ENCODE assay signal across 8 cellular contexts in the genomic region with DNA sequence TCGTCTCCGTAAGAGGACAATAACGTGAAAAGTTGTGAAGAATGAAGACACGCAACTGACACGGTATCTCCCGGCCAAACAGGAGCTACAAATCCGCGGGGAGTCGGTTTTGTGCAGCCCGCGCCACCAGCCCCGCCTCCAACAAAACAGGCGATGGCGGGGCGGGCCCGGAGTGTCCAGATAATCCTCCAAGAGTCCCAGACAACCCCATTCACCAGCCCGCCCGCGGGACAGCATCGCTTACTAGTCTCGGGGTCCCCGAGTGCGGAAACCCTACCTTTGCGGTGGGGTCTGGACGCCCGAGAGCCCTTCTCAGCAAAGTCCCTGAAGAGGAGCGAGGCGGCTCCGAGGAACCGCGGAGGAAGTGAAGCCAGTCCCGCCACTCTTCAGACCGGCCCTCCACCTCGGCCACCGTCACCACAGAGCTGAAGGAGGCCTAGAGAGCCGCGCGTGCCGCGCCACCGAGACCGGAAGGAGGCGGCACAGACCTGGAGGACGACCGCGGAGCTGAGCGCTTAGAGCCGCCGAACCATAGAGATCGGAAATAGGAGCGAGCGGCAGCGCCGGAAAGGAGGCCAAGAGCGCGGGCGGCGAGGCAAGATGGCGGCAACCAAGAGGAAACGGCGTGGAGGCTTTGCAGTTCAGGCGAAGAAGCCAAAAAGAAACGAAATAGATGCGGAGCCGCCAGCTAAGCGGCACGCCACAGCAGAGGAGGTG. TPM values are rescaled to one million over a fixed set of nuclear protein-coding genes. Genes with fewer than 3 reads are reported as not detected.
DNase-seq lines count a peak whose midpoint lies in the region; ATAC-seq and TF ChIP-seq lines count a peak whose summit lies in the region.

TSS of gene BRIX1 (plus strand) at position 573 of the 717 bp plus-strand sequence. CDS start at position 601, 28 bp downstream.
A gene with protein sequence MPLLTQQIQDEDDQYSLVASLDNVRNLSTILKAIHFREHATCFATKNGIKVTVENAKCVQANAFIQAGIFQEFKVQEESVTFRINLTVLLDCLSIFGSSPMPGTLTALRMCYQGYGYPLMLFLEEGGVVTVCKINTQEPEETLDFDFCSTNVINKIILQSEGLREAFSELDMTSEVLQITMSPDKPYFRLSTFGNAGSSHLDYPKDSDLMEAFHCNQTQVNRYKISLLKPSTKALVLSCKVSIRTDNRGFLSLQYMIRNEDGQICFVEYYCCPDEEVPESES (minus strand): TSS at position 366 of the 717 bp plus-strand sequence. CDS start 612 bp downstream, outside the sequence.

- peak; percentile 98 for ATAC-seq in HG03432 (IDR thresholded peaks at IDR 0.05; ENCODE audit: unreplicated experiment)
- peak; percentile 99 to 100 for ATAC-seq in activated CD4-positive, CD25-positive, alpha-beta regulatory T cell treated with anti-CD3 and anti-CD28 coated beads, Interleukin-2, amount 50 U/mL, for 24 hours

- TF ChIP-seq POLR2A in GM19193 (IDR thresholded peaks at IDR 0.05; ENCODE audit: extremely low read depth, insufficient read depth, insufficient read length), result peak; percentile 84

- DNase-seq in Ammon's horn (ENCODE audit: low spot score) (peak; percentile 99), NCI-H460 (ENCODE audit: extremely low read depth, low read depth) (peak; percentile 95), cerebellar cortex (ENCODE audit: low spot score) (peak; percentile 97), islet precursor cell (peak; percentile 99)
- peak; percentile 86 to 93 (median 92) for DNase-seq in stimulated activated CD4-positive, alpha-beta T cell treated with anti-CD3 and anti-CD28 coated beads, Interleukin-12 subunit alpha, Interleukin-12 subunit beta, amount 100 ng/mL, for 48 hours (ENCODE audit: low read depth in 2 of 3, low spot score in 1 of 3)

RNA-seq across cellular contexts. Expression of gene BRIX1, which starts in this region (rescaled TPM):
- total RNA-seq in NCI-H460 (2014; rRNA removed; shearing (Covaris generic)), result 96.5 and 97.2 TPM in 2 replicates
- 58.0 and 61.8 TPM in 2 replicates for polyA plus RNA-seq in NCI-H460 (2014; cell fraction: nucleus; rRNA removed)

RNA-seq across cellular contexts. Expression of the second gene that starts in this region (rescaled TPM):
- 38.0 and 38.1 TPM in 2 replicates for total RNA-seq in NCI-H460 (2014; rRNA removed; shearing (Covaris generic))
- 17.4 and 23.1 TPM in 2 replicates for polyA plus RNA-seq in NCI-H460 (2014; cell fraction: nucleus; rRNA removed)

Comparison
In these comparisons a context has a peak if more than half of its experiments do, and no peak if none do; other contexts are left out.
1. Peak in every context shown above with its lines: DNase-seq and ATAC-seq.